Comparison of ENCODE assay signal across 1 cellular context in genomic region chr9:121939643-121940042, GRCh38.
TF ChIP-seq lines count a peak whose summit lies in the region.

No MANE protein-coding gene starts in this region.

TF ChIP-seq in GM23338, 12 proteins besides CTCF, POLR2A, EP300 and RAD21:
- TF ChIP-seq ZNF462 (CRISPR knock-in tag; IDR thresholded peaks at IDR 0.05) (no peak), REST (IDR thresholded peaks at IDR 0.05; ENCODE audit: unreplicated experiment) (no peak), EZH2phosphoT487 (IDR thresholded peaks at IDR 0.05; ENCODE audit: unreplicated experiment) (no peak), NANOG (IDR thresholded peaks at IDR 0.05; ENCODE audit: borderline replicate concordance) (no peak), CREB1 (CRISPR knock-in tag; IDR thresholded peaks at IDR 0.05; ENCODE audit: low read depth) (no peak), POLR2AphosphoS5 (IDR thresholded peaks at IDR 0.05; ENCODE audit: low read depth) (no peak), ZNF114 (CRISPR knock-in tag; IDR thresholded peaks at IDR 0.05) (no peak), EZH2 (IDR thresholded peaks at IDR 0.05; ENCODE audit: low read depth, unreplicated experiment) (no peak), JUNB (IDR thresholded peaks at IDR 0.05; ENCODE audit: unreplicated experiment) (no peak), ZNF331 (CRISPR knock-in tag; IDR thresholded peaks at IDR 0.05; ENCODE audit: low read depth) (no peak), STAT1 (IDR thresholded peaks at IDR 0.05; ENCODE audit: unreplicated experiment) (no peak), ETS1 (IDR thresholded peaks at IDR 0.05) (no peak)
